Comparison of ENCODE assay signal across 8 cellular contexts in genomic region chr12:54220092-54220557, GRCh38. TPM values are rescaled to one million over a fixed set of nuclear protein-coding genes. Genes with fewer than 3 reads are reported as not detected.
DNase-seq lines count a peak whose midpoint lies in the region; ATAC-seq, FAIRE-seq and TF ChIP-seq lines count a peak whose summit lies in the region.

No MANE protein-coding gene starts in this region.

- intact Hi-C loops in A673 (cut with micrococcal nuclease; ENCODE audit: unreplicated experiment) = loop anchor here (1.0 to 5.0 kb wide), 3 partner anchors 57 to 148 kb away; no protein-coding TSS in a partner anchor

- H3K4me1 ChIP-seq in A673 (ENCODE audit: insufficient read depth, low read length, poor library complexity, severe bottlenecking) (peaks cover 19% of the 10 kb centered on the region), small intestine (ENCODE audit: control insufficient read depth in 2 of 2, insufficient read depth in 1 of 2, low read depth in 1 of 2, low read length in 1 of 2) (peaks cover 0 to 2% of the 10 kb centered on the region in 2 donors)

- 27 to 42% (median 33%) methylated on average over 8 of the region's 8 CpGs for WGBS in small intestine, 3 donors

- CTCF ChIA-PET in A673 (lab: Charles Lee) = interaction anchor here (0.6 to 1.1 kb wide), 7 partner anchors 21 to 265 kb away, joined by 3 to 9 read pairs (median 8); partner anchors contain the start of gene HOXC12

- H3K4me3 ChIP-seq in A673 (ENCODE audit: low read depth, low read length, poor library complexity, severe bottlenecking) = no peak overlapping the region
- no peak overlapping the region for H3K4me3 ChIP-seq in small intestine (ENCODE audit: low read depth in 1 of 2, low read length in 2 of 2)

- no peaks in the 10 kb centered on the region for H3K9me3 ChIP-seq in A673 (ENCODE audit: low read depth, low read length, poor library complexity, severe bottlenecking)
- H3K9me3 ChIP-seq in small intestine (ENCODE audit: control insufficient read depth, low read depth) = no peaks in the 10 kb centered on the region

- TF ChIP-seq POLR2A in GM12892 (IDR thresholded peaks at IDR 0.05; ENCODE audit: low read depth, low read length) = no peak

- peak; percentile 80 for TF ChIP-seq CTCF in A673 (conservative IDR thresholded peaks at IDR 0.05; ENCODE audit: low read depth, low read length)

- peak; percentile 51 for FAIRE-seq in GM12892 (lab: Jason Lieb, UNC)
- no peak for FAIRE-seq in small intestine (lab: Jason Lieb, UNC)

- DNase-seq in A673 (ENCODE audit: low spot score) (peak; percentile 88), GM12892 (ENCODE audit: insufficient read length) (no peak), NCI-H1417 (lab: John Stamatoyannopoulos, UW) (peak; percentile 67 to 89 (median 67)), T-helper 2 cell (peak; percentile 24 to 73 (median 37)), amniotic stem cell (lab: John Stamatoyannopoulos, UW) (peak; percentile 19), hepatic stellate cell (ENCODE audit: low spot score) (peak; percentile 66), small intestine (peak; percentile 56)

- no peaks in the 10 kb centered on the region for H3K36me3 ChIP-seq in A673 (ENCODE audit: insufficient read depth, low read length, poor library complexity, severe bottlenecking)
- no peaks in the 10 kb centered on the region for H3K36me3 ChIP-seq in small intestine (ENCODE audit: control insufficient read depth in 2 of 2, insufficient read depth in 2 of 2, low read length in 2 of 2)

- no peaks in the 10 kb centered on the region for H3K27me3 ChIP-seq in A673 (replicated peaks; ENCODE audit: insufficient read depth, low read depth, low read length, poor library complexity)
- H3K27me3 ChIP-seq in small intestine (ENCODE audit: control insufficient read depth in 2 of 2, insufficient read depth in 2 of 2, low read length in 2 of 2) = peaks cover 3% of the 10 kb centered on the region in 2 donors

- no peak for ATAC-seq in HG03442 (IDR thresholded peaks at IDR 0.05; ENCODE audit: unreplicated experiment)

- no TSS peak for BruUV-seq in A673 (replicated peaks; lab: Mats Ljungman, UMichigan)

- POLR2A ChIA-PET in A673 (lab: Charles Lee; ENCODE audit: low non-redundant PET) = no interaction called here

- H3K27ac ChIP-seq in A673 (ENCODE audit: low read depth, low read length, poor library complexity, severe bottlenecking) = no peak overlapping the region
- H3K27ac ChIP-seq in small intestine (ENCODE audit: low read depth in 1 of 2, low read length in 1 of 2) = no peak overlapping the region

RNA-seq across cellular contexts. Expression of gene SMUG1, which starts 31.3 kb away (rescaled TPM):
- 27.7 and 32.8 TPM in 2 replicates for total RNA-seq in A673 (2021)
- polyA plus RNA-seq in GM12892 (2012; ENCODE audit: missing spikeins) = 29.7 TPM
- polyA plus RNA-seq in small intestine = 10 to 100 TPM; 25.9 to 83.9 (median 53.5) TPM

RNA-seq across cellular contexts. Expression of gene CBX5, which starts 59.8 kb away (rescaled TPM):
- 235 and 254 TPM in 2 replicates for total RNA-seq in A673 (2021)
- 57.7 TPM for polyA plus RNA-seq in GM12892 (2012; ENCODE audit: missing spikeins)
- polyA plus RNA-seq in small intestine = 10 to 100 TPM in 1 of 3 donors, 1 to 10 TPM in 2; 2.7 to 13.5 (median 3.1) TPM
